8 cellular contexts compared by ENCODE assay signal in the genomic region with DNA sequence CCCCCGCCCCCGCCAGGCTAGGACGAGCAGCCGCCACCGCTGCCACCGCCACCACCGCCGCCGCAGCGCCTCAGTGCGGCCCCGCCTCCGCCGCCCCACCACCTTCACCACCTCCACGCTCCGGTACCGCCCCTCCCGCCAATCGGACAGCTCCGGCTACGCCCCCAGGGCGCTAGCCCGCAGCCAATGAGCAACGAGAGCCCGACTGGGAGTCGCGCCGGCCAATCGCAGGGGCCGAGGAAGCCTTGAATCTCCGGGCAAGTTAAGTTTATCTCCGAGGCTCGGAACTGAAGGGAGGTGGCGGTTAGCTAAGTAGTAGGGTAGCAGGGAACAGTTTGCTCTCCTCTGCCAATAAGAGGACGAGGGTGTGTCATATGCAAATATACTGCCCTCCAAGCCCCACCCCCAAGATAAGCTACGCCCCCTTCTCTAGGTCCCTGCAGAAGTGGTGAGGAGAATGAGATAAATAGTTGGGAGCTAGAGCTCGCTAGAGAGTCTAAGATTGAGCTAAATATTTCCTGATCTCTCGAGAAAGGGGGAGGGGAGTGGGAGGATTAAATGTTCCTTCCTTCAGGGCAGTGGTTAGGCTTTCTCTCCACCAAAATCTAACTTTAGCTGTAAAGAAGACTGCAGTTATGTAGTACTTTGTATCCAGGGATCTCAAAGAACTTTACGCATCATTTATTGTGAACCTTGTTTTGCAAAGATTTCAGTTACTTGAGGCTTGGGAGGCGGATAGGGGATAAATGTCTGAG. TPM values are rescaled to one million over a fixed set of nuclear protein-coding genes. Genes with fewer than 3 reads are reported as not detected.
DNase-seq lines count a peak whose midpoint lies in the region; TF ChIP-seq lines count a peak whose summit lies in the region.

A gene with protein sequence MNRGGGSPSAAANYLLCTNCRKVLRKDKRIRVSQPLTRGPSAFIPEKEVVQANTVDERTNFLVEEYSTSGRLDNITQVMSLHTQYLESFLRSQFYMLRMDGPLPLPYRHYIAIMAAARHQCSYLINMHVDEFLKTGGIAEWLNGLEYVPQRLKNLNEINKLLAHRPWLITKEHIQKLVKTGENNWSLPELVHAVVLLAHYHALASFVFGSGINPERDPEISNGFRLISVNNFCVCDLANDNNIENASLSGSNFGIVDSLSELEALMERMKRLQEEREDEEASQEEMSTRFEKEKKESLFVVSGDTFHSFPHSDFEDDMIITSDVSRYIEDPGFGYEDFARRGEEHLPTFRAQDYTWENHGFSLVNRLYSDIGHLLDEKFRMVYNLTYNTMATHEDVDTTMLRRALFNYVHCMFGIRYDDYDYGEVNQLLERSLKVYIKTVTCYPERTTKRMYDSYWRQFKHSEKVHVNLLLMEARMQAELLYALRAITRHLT (minus strand): TSS at position 77 of the 755 bp plus-strand sequence. CDS start 342 bp downstream, outside the sequence.

- peaks cover 9% of the 10 kb centered on the region for H3K9me3 Mint-ChIP-seq in nephron progenitor cell
- no peaks in the 10 kb centered on the region for H3K9me3 Mint-ChIP-seq in stimulated activated naive CD8-positive, alpha-beta T cell treated with anti-CD3 and anti-CD28 coated beads, Interleukin-15, Interleukin-2, amounts not matched to agents 100 ng/mL and 50 ng/mL, for 24 hours

- H2AFZ ChIP-seq in MM.1S (ENCODE audit: low read length), result peak within 1 kb of the TSS; percentile 86

- H3K4me3 ChIP-seq in HAP-1 (peak within 1 kb of the TSS; percentile 55), MM.1S (ENCODE audit: low read length) (peak within 1 kb of the TSS; percentile 84), fibroblast of villous mesenchyme (ENCODE audit: low read depth, low read length) (peak within 1 kb of the TSS; percentile 55)

- H3K4me1 ChIP-seq in ES-I3 (ENCODE audit: insufficient read depth, low read length) (peaks cover 24% of the 10 kb centered on the region), HAP-1 (peaks cover 31% of the 10 kb centered on the region), MM.1S (ENCODE audit: low read length) (peaks cover 16% of the 10 kb centered on the region)

- no peak within 1 kb of the TSS for H3K4me3 Mint-ChIP-seq in nephron progenitor cell
- peak within 1 kb of the TSS; percentile 94 for H3K4me3 Mint-ChIP-seq in stimulated activated naive CD8-positive, alpha-beta T cell treated with anti-CD3 and anti-CD28 coated beads, Interleukin-15, Interleukin-2, amounts not matched to agents 100 ng/mL and 50 ng/mL, for 24 hours

- H3K9ac ChIP-seq in ES-I3 (ENCODE audit: low read depth, low read length) (peak within 1 kb of the TSS; percentile 77), MM.1S (ENCODE audit: low read length) (peak within 1 kb of the TSS; percentile 57; the same call in 1 of the 2 replicates)

- peaks cover 30% of the 10 kb centered on the region for H3F3A ChIP-seq in MM.1S (ENCODE audit: insufficient read depth, low read length)

- H3K4me2 ChIP-seq in MM.1S (ENCODE audit: low read depth, low read length), result peak within 1 kb of the TSS; percentile 96

- peaks cover 17% of the 10 kb centered on the region for H3K79me2 ChIP-seq in MM.1S (ENCODE audit: low read length)

- H3K4me1 Mint-ChIP-seq in nephron progenitor cell, result peaks cover 13% of the 10 kb centered on the region
- peaks cover 46% of the 10 kb centered on the region for H3K4me1 Mint-ChIP-seq in stimulated activated naive CD8-positive, alpha-beta T cell treated with anti-CD3 and anti-CD28 coated beads, Interleukin-15, Interleukin-2, amounts not matched to agents 100 ng/mL and 50 ng/mL, for 24 hours (ENCODE audit: low read depth)

- peak within 1 kb of the TSS; percentile 99 for H3K27ac Mint-ChIP-seq in nephron progenitor cell
- peak within 1 kb of the TSS; percentile 74 for H3K27ac Mint-ChIP-seq in stimulated activated naive CD8-positive, alpha-beta T cell treated with anti-CD3 and anti-CD28 coated beads, Interleukin-15, Interleukin-2, amounts not matched to agents 100 ng/mL and 50 ng/mL, for 24 hours

- in situ Hi-C loops in HAP-1 (cut with MboI; ENCODE audit: low sequenced_read_pairs), result no loop called here

- no peaks in the 10 kb centered on the region for H3K9me2 ChIP-seq in MM.1S (replicated peaks; ENCODE audit: insufficient read depth, low read length)

- DNase-seq in HAP-1 (ENCODE audit: low spot score in 2 of 2) (peak; percentile 100), MM.1S (peak; percentile 99), SIG-M5 treated with dmso at 0.1 percent for 504 hours (lab: John Stamatoyannopoulos, UW; ENCODE audit: unreplicated experiment) (peak; percentile 99), activated gamma-delta T cell (lab: John Stamatoyannopoulos, UW) (peak; percentile 98), fibroblast of villous mesenchyme (ENCODE audit: low read depth) (peak; percentile 97), nephron progenitor cell (peak; percentile 99)

- H3K27me3 ChIP-seq in HAP-1 (ENCODE audit: low read depth) (no peaks in the 10 kb centered on the region), MM.1S (replicated peaks; ENCODE audit: insufficient read depth, low read length) (no peaks in the 10 kb centered on the region)

- no peaks in the 10 kb centered on the region for H3K36me3 ChIP-seq in ES-I3 (ENCODE audit: insufficient read depth, low read length)
- H3K36me3 ChIP-seq in HAP-1 (replicated peaks), result no peaks in the 10 kb centered on the region
- no peaks in the 10 kb centered on the region for H3K36me3 ChIP-seq in MM.1S (replicated peaks; ENCODE audit: insufficient read depth, low read length)

- no peaks in the 10 kb centered on the region for H3K9me3 ChIP-seq in ES-I3 (ENCODE audit: control insufficient read depth, insufficient read depth, low read length)
- no peaks in the 10 kb centered on the region for H3K9me3 ChIP-seq in HAP-1
- no peaks in the 10 kb centered on the region for H3K9me3 ChIP-seq in MM.1S (replicated peaks; ENCODE audit: insufficient read depth, low read length)

- H4K20me1 ChIP-seq in MM.1S (ENCODE audit: insufficient read depth, low read length), result no peaks in the 10 kb centered on the region

- peaks cover 3% of the 10 kb centered on the region for H3K27me3 Mint-ChIP-seq in nephron progenitor cell (ENCODE audit: low read depth, poor library complexity)
- H3K27me3 Mint-ChIP-seq in stimulated activated naive CD8-positive, alpha-beta T cell treated with anti-CD3 and anti-CD28 coated beads, Interleukin-15, Interleukin-2, amounts not matched to agents 100 ng/mL and 50 ng/mL, for 24 hours, result no peaks in the 10 kb centered on the region

- peak within 1 kb of the TSS; percentile 34; the same call in 1 of the 2 replicates for H3K27ac ChIP-seq in MM.1S (ENCODE audit: low read length)

- TF ChIP-seq CTCF in MM.1S (IDR thresholded peaks at IDR 0.05; ENCODE audit: low read length), result no peak
- TF ChIP-seq CTCF in fibroblast of villous mesenchyme (IDR thresholded peaks at IDR 0.05; ENCODE audit: insufficient read depth, low read depth, low read length), result no peak
- no peak for TF ChIP-seq CTCF in nephron progenitor cell (IDR thresholded peaks at IDR 0.05)

- peaks cover 13% of the 10 kb centered on the region for H3K36me3 Mint-ChIP-seq in nephron progenitor cell (ENCODE audit: low read depth)
- no peaks in the 10 kb centered on the region for H3K36me3 Mint-ChIP-seq in stimulated activated naive CD8-positive, alpha-beta T cell treated with anti-CD3 and anti-CD28 coated beads, Interleukin-15, Interleukin-2, amounts not matched to agents 100 ng/mL and 50 ng/mL, for 24 hours (ENCODE audit: low read depth)

RNA-seq across cellular contexts. Expression of the gene that starts here (rescaled TPM):
- total RNA-seq in fibroblast of villous mesenchyme, result 2.3 and 6.9 TPM in 2 replicates

Comparison
In these comparisons a context has a peak if more than half of its experiments do, and no peak if none do; other contexts are left out.
1. Peak in every context shown above with its lines: DNase-seq, H3K4me3 ChIP-seq and H3K27ac ChIP-seq.